Comparison of ENCODE assay signal across 9 cellular contexts in the genomic region with DNA sequence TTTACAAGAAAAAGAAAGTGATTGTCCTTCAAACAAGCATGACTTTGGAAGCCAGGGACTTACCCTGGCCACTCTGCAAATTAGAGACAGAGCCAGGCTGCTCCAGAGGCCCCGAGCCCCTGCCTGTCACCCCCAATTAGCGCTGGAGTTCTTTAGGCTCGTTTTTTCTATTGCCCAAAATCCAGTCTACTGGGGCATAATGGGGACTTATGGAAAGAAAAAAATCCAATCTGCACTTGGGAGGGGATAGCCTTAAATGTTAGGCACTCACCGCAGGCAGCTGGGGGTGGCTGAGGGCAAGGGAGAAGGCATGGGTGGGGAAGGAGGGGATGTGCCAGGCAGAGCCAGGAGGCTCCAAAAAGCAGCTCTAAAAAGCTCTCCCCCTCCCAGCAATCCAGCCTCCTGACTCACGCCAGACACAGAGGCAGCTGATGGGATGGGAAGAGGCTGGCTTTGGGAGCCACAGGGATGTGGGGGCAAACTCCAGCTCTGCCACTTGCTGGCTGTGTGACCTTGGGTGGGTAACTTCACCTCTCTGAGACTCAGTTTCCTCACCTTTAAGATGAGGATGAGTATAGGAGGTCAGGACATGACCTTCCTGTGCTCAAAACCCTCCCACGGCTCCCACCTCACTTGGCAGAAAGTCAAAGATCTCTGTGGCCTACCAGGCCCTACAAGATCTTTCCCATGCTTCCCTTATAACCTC.
DNase-seq lines count a peak whose midpoint lies in the region; ATAC-seq, FAIRE-seq and TF ChIP-seq lines count a peak whose summit lies in the region.
"Had no signal": no experiment of that assay in that cellular context is flagged by ENCODE, and none has a peak within 500 bp of the region (broad histone marks: within the 10 kb centered on the region; RNA-seq: fewer than 3 reads in every experiment).

No MANE protein-coding gene starts in this region.

- no peak for TF ChIP-seq POLR2A in H1 (IDR thresholded peaks at IDR 0.05; ENCODE audit: control extremely low read depth in 1 of 2, low read depth in 2 of 2, low read length in 2 of 2)
- TF ChIP-seq POLR2A in prostate gland (IDR thresholded peaks at IDR 0.05): no peak

- H3K4me3 ChIP-seq in CD8-positive, alpha-beta memory T cell (ENCODE audit: low read length): peak overlapping the region; percentile 38
- H3K4me3 ChIP-seq in OCI-LY3 (ENCODE audit: low read length) (peak overlapping the region; percentile 48), H1 (ENCODE audit: extremely low read depth in 1 of 4, insufficient read depth in 2 of 4, low read depth in 3 of 4, low read length in 4 of 4) (no peak overlapping the region), prostate gland (no peak overlapping the region)

- intact Hi-C loops in prostate gland (cut with DNase I): no loop called here

- ATAC-seq in HG02610 (IDR thresholded peaks at IDR 0.05; ENCODE audit: unreplicated experiment) (no peak), GM19035 (IDR thresholded peaks at IDR 0.05; ENCODE audit: unreplicated experiment) (no peak), HG03460 (IDR thresholded peaks at IDR 0.05; ENCODE audit: unreplicated experiment) (no peak)

- TF ChIP-seq CTCF in OCI-LY3 (IDR thresholded peaks at IDR 0.05; ENCODE audit: low read depth, low read length) (no peak), H1 (IDR thresholded peaks at IDR 0.05; ENCODE audit: control extremely low read depth in 1 of 3, insufficient read depth in 1 of 3, low read depth in 1 of 3, low read length in 3 of 3) (no peak), prostate gland (IDR thresholded peaks at IDR 0.05) (no peak)

- H3K9me3 Mint-ChIP-seq in CD8-positive, alpha-beta memory T cell: no peaks in the 10 kb centered on the region

- H2AFZ ChIP-seq in OCI-LY3 (ENCODE audit: low read depth, low read length) (peak overlapping the region; percentile 24; the same call in 1 of the 2 replicates), H1 (ENCODE audit: low read length) (no peak overlapping the region)

- CTCF ChIA-PET in CD8-positive, alpha-beta memory T cell (lab: Charles Lee): interaction anchor here (1.2 kb wide), 1 partner anchor 61 kb away, joined by 3 read pairs; no protein-coding TSS in a partner anchor
- CTCF ChIA-PET in H1 (lab: Charles Lee; ENCODE audit: partially characterized antibody): interaction anchor here (0.6 to 2.3 kb wide), 13 partner anchors 9 to 304 kb away, joined by 3 to 10 read pairs (median 4); no protein-coding TSS in a partner anchor

- H3K27ac ChIP-seq in CD8-positive, alpha-beta memory T cell (ENCODE audit: low read depth, low read length): no peak overlapping the region
- H3K27ac ChIP-seq in OCI-LY3 (ENCODE audit: low read length) (peak overlapping the region; percentile 25; the same call in 1 of the 2 replicates), H1 (ENCODE audit: low read depth, low read length) (no peak overlapping the region), prostate gland (peak overlapping the region; percentile 49 to 62)

- TF ChIP-seq RAD21 in H1 (IDR thresholded peaks at IDR 0.05 in 1 of 2, conservative IDR thresholded peaks at IDR 0.05 in 1 of 2; ENCODE audit: low read depth in 2 of 2, low read length in 2 of 2): no peak

- H3K27me3 ChIP-seq in CD8-positive, alpha-beta memory T cell (ENCODE audit: insufficient read depth, low read length, poor library complexity, severe bottlenecking): no peaks in the 10 kb centered on the region
- peaks cover 21% of the 10 kb centered on the region; the same call in 1 of the 2 replicates for H3K27me3 ChIP-seq in OCI-LY3 (ENCODE audit: low read depth, low read length)
- no peaks in the 10 kb centered on the region; a peak in 1 of 7 replicates for H3K27me3 ChIP-seq in H1 (replicated peaks in 1 of 4; ENCODE audit: control insufficient read depth in 3 of 4, extremely low read depth in 1 of 4, insufficient read depth in 3 of 4, low read length in 3 of 4)
- H3K27me3 ChIP-seq in prostate gland (replicated peaks; ENCODE audit: insufficient read depth): no peaks in the 10 kb centered on the region

- H3K79me2 ChIP-seq in OCI-LY3 (ENCODE audit: low read length) (no peaks in the 10 kb centered on the region), H1 (ENCODE audit: control insufficient read depth in 1 of 2, insufficient read depth in 2 of 2, low read length in 2 of 2) (no peaks in the 10 kb centered on the region)

- POLR2A ChIA-PET in CD8-positive, alpha-beta memory T cell (lab: Charles Lee): no interaction called here
- POLR2A ChIA-PET in H1 (lab: Charles Lee; ENCODE audit: partially characterized antibody): interaction anchor here (0.8 to 2.5 kb wide), 3 partner anchors 10 to 148 kb away, joined by 3 to 7 read pairs (median 4); a partner anchor contains a TSS

- no peak overlapping the region for H3K23ac ChIP-seq in H1 (ENCODE audit: insufficient read length)

- no peak overlapping the region for H4K91ac ChIP-seq in H1 (replicated peaks; ENCODE audit: insufficient read length, low read length)

- peaks cover 27 to 31% (median 28%) of the 10 kb centered on the region in 3 donors for H3K4me1 Mint-ChIP-seq in CD8-positive, alpha-beta memory T cell

- peak overlapping the region; percentile 71 for H3K4me2 ChIP-seq in OCI-LY3 (ENCODE audit: low read length)
- no peak overlapping the region for H3K4me2 ChIP-seq in H1 (ENCODE audit: insufficient read depth in 1 of 2, low read depth in 2 of 2, low read length in 2 of 2)

- no peaks in the 10 kb centered on the region for H3K36me3 Mint-ChIP-seq in CD8-positive, alpha-beta memory T cell

- no peaks in the 10 kb centered on the region for H3K27me3 Mint-ChIP-seq in CD8-positive, alpha-beta memory T cell

- no peak overlapping the region for H3K56ac ChIP-seq in H1 (replicated peaks; ENCODE audit: insufficient read length, low read depth, low read length)

- peak overlapping the region; percentile 74 to 92 (median 88) for H3K27ac Mint-ChIP-seq in CD8-positive, alpha-beta memory T cell

- H3K79me1 ChIP-seq in H1 (ENCODE audit: low read depth, low read length): no peaks in the 10 kb centered on the region

- 87% methylated on average over 5 of the region's 6 CpGs; no CpG with 5 or more reads in 1 of the 2 experiments for WGBS in H1 (ENCODE audit: extremely low coverage in 1 of 2, insufficient coverage in 1 of 2, insufficient read length in 1 of 2, insufficient replicate concordance in 2 of 2, low coverage in 1 of 2, low lambda C conversion rate in 2 of 2, missing lambda C conversion rate in 1 of 2), 2 experiments
- WGBS in prostate gland: 36% methylated on average over 6 of the region's 6 CpGs

- no peak overlapping the region for H2BK120ac ChIP-seq in H1 (replicated peaks; ENCODE audit: low read depth, low read length)

- no peaks in the 10 kb centered on the region for H3K36me3 ChIP-seq in CD8-positive, alpha-beta memory T cell (ENCODE audit: insufficient read depth, low read length)
- no peaks in the 10 kb centered on the region for H3K36me3 ChIP-seq in OCI-LY3 (replicated peaks; ENCODE audit: low read depth, low read length)
- no peaks in the 10 kb centered on the region for H3K36me3 ChIP-seq in H1 (ENCODE audit: control insufficient read depth in 2 of 4, insufficient read depth in 4 of 4, low read length in 3 of 4)
- no peaks in the 10 kb centered on the region for H3K36me3 ChIP-seq in prostate gland

- no peak overlapping the region for H2BK5ac ChIP-seq in H1 (ENCODE audit: low read depth, low read length)

- H3K9ac ChIP-seq in OCI-LY3 (ENCODE audit: low read length) (peak overlapping the region; percentile 0; the same call in 1 of the 2 replicates), H1 (replicated peaks in 1 of 4; ENCODE audit: extremely low read depth in 1 of 4, low read depth in 3 of 4, low read length in 3 of 4) (no peak overlapping the region)

- 0 out of 2 replicates have a peak overlapping the region, but pooled peaks have one; percentile 61 for H2BK15ac ChIP-seq in H1 (ENCODE audit: low read length)

- no peak overlapping the region for H3K14ac ChIP-seq in H1 (ENCODE audit: insufficient read length)

- H3K9me3 ChIP-seq in CD8-positive, alpha-beta memory T cell (ENCODE audit: low read length): no peaks in the 10 kb centered on the region
- no peaks in the 10 kb centered on the region for H3K9me3 ChIP-seq in OCI-LY3 (ENCODE audit: insufficient read depth, low read length)
- no peaks in the 10 kb centered on the region for H3K9me3 ChIP-seq in H1 (ENCODE audit: insufficient read depth in 2 of 2, low read depth in 1 of 2, low read length in 1 of 2)
- no peaks in the 10 kb centered on the region for H3K9me3 ChIP-seq in prostate gland

- H3K23me2 ChIP-seq in H1 (ENCODE audit: low read depth, low read length): no peaks in the 10 kb centered on the region

- H4K20me1 ChIP-seq in OCI-LY3 (ENCODE audit: insufficient read depth, low read length) (no peaks in the 10 kb centered on the region), H1 (replicated peaks in 1 of 2; ENCODE audit: control insufficient read depth in 1 of 2, insufficient read depth in 2 of 2, low read length in 2 of 2) (no peaks in the 10 kb centered on the region)

- no peak overlapping the region for H4K5ac ChIP-seq in H1 (ENCODE audit: insufficient read length, low read depth, low read length)

- no peak overlapping the region for H2BK20ac ChIP-seq in H1 (ENCODE audit: low read length)

- FAIRE-seq in H1 (lab: Jason Lieb, UNC): no peak

- TF ChIP-seq EP300 in H1 (IDR thresholded peaks at IDR 0.05; ENCODE audit: borderline replicate concordance in 1 of 2, low read depth in 2 of 2, low read length in 2 of 2): no peak

- no peak overlapping the region for H3K4ac ChIP-seq in H1 (replicated peaks; ENCODE audit: insufficient read length, low read depth, low read length)

- DNase-seq in CD8-positive, alpha-beta memory T cell: no peak
- no peak for DNase-seq in H1 (ENCODE audit: low read depth in 1 of 2, low spot score in 2 of 2)
- no peak for DNase-seq in prostate gland (ENCODE audit: low spot score)
- DNase-seq in HuH-7 (ENCODE audit: low spot score): no peak
- DNase-seq: NCI-H1048 had no signal

- H2BK12ac ChIP-seq in H1 (ENCODE audit: low read depth, low read length): no peak overlapping the region

- no peak overlapping the region for H4K8ac ChIP-seq in H1 (ENCODE audit: extremely low read depth, insufficient read depth, low read length)

- peaks cover 22% of the 10 kb centered on the region for H3K4me1 ChIP-seq in CD8-positive, alpha-beta memory T cell (ENCODE audit: insufficient read depth, low read length)
- H3K4me1 ChIP-seq in OCI-LY3 (ENCODE audit: low read length) (peaks cover 29% of the 10 kb centered on the region), H1 (replicated peaks in 1 of 4; ENCODE audit: control insufficient read depth in 3 of 4, insufficient read depth in 4 of 4, low read length in 3 of 4) (peaks cover 0 to 8% (median 1%) of the 10 kb centered on the region in 4 experiments; a peak in 3 of 7 replicates), prostate gland (replicated peaks) (no peaks in the 10 kb centered on the region)

- no peak overlapping the region for H3K18ac ChIP-seq in H1 (ENCODE audit: extremely low read depth, low read length)

- H3K4me3 Mint-ChIP-seq in CD8-positive, alpha-beta memory T cell: peak overlapping the region; percentile 56 to 85 (median 79)

- H2AK5ac ChIP-seq in H1 (ENCODE audit: low read depth, low read length): no peak overlapping the region

TF ChIP-seq in H1, 55 proteins besides CTCF, POLR2A, EP300 and RAD21 (continues in another document):
- TF ChIP-seq CEBPB (IDR thresholded peaks at IDR 0.05; ENCODE audit: low read depth, low read length) (no peak), POLR2AphosphoS5 (IDR thresholded peaks at IDR 0.05; ENCODE audit: low read depth, low read length) (no peak), CBX8 (IDR thresholded peaks at IDR 0.05; ENCODE audit: borderline replicate concordance, low read depth, low read length) (no peak)

Comparison
In these comparisons a context has a peak if more than half of its experiments do, and no peak if none do; other contexts are left out.
1. H3K27ac ChIP-seq: peak in OCI-LY3 (single experiment) and prostate gland (2 of 2); none in CD8-positive, alpha-beta memory T cell (single experiment) and H1 (single experiment).
2. H3K4me3 ChIP-seq: peak in CD8-positive, alpha-beta memory T cell (single experiment) and OCI-LY3 (single experiment); none in H1 (0 of 4) and prostate gland (0 of 2).